In genomic region chr10:5684971-5685763, GRCh38 we compare ENCODE assay signal across 8 cellular contexts. TPM values are rescaled to one million over a fixed set of nuclear protein-coding genes. Genes with fewer than 3 reads are reported as not detected.
A peak's percentile ranks its signal among the peaks of the same experiment; 100 is the strongest.
DNase-seq lines count a peak whose midpoint lies in the region; ATAC-seq and TF ChIP-seq lines count a peak whose summit lies in the region.

No MANE protein-coding gene starts in this region.

- no peaks in the 10 kb centered on the region for H3K9me2 ChIP-seq in OCI-LY1 (ENCODE audit: low read depth, low read length)

- H3K9ac ChIP-seq in OCI-LY1 (ENCODE audit: low read length) = peak overlapping the region; percentile 85

- peaks cover 50% of the 10 kb centered on the region for H3K79me2 ChIP-seq in OCI-LY1 (ENCODE audit: insufficient read depth, low read length)

- peaks cover 9% of the 10 kb centered on the region for H3K36me3 ChIP-seq in OCI-LY1 (ENCODE audit: insufficient read depth, low read length)

- no peaks in the 10 kb centered on the region for H4K20me1 ChIP-seq in OCI-LY1 (ENCODE audit: insufficient read depth, low read length)

- H2AFZ ChIP-seq in OCI-LY1 (ENCODE audit: low read length) = no peak overlapping the region

- peak overlapping the region; percentile 100 for H3K4me2 ChIP-seq in OCI-LY1 (ENCODE audit: low read length)

- TF ChIP-seq CTCF in OCI-LY1 (IDR thresholded peaks at IDR 0.05; ENCODE audit: low read length) (peak; percentile 65), fibroblast of mammary gland (conservative IDR thresholded peaks at IDR 0.05; ENCODE audit: control insufficient read depth, insufficient read depth, low read depth, low read length) (peak; percentile 62), nephron (IDR thresholded peaks at IDR 0.05; ENCODE audit: unreplicated experiment in 3 of 3) (peak; percentile 47 to 58 (median 56))

- H3K9me3 ChIP-seq in OCI-LY1 (ENCODE audit: low read length) = no peaks in the 10 kb centered on the region

- peak overlapping the region; percentile 98 for H3K27ac Mint-ChIP-seq in activated T-cell treated with anti-CD3 and anti-CD28 coated beads, Interleukin-2, amount 50 U/mL, for 72 hours
- H3K27ac Mint-ChIP-seq in nephron = peak overlapping the region; percentile 73 to 97 (median 97)
- peak overlapping the region; percentile 93 for H3K27ac Mint-ChIP-seq in stimulated activated naive CD8-positive, alpha-beta T cell treated with anti-CD3 and anti-CD28 coated beads, Interleukin-15, Interleukin-2, amounts not matched to agents 100 ng/mL and 50 ng/mL, for 24 hours

- H3K4me1 Mint-ChIP-seq in activated T-cell treated with anti-CD3 and anti-CD28 coated beads, Interleukin-2, amount 50 U/mL, for 72 hours (ENCODE audit: low read depth) = peaks cover 62% of the 10 kb centered on the region
- peaks cover 24% of the 10 kb centered on the region for H3K4me1 Mint-ChIP-seq in nephron
- peaks cover 62% of the 10 kb centered on the region for H3K4me1 Mint-ChIP-seq in stimulated activated naive CD8-positive, alpha-beta T cell treated with anti-CD3 and anti-CD28 coated beads, Interleukin-15, Interleukin-2, amounts not matched to agents 100 ng/mL and 50 ng/mL, for 24 hours (ENCODE audit: low read depth)

- peaks cover 46% of the 10 kb centered on the region for H3K4me1 ChIP-seq in OCI-LY1 (ENCODE audit: insufficient read depth, low read length, severe bottlenecking)

- DNase-seq in AG08396 (ENCODE audit: low spot score) = peak; percentile 65
- peak; percentile 75 to 84 for DNase-seq in activated T-cell treated with anti-CD3 and anti-CD28 coated beads, Interleukin-2, amount 50 U/mL, for 72 hours
- peak; percentile 73 for DNase-seq in fibroblast of mammary gland (ENCODE audit: low read depth)

- ATAC-seq in GM18519 (IDR thresholded peaks at IDR 0.05; ENCODE audit: low FRiP score, unreplicated experiment) (peak; percentile 24), HG03066 (IDR thresholded peaks at IDR 0.05; ENCODE audit: low read depth, unreplicated experiment) (peak; percentile 44)
- peak; percentile 67 to 75 for ATAC-seq in activated T-cell treated with anti-CD3 and anti-CD28 coated beads, Interleukin-2, amount 50 U/mL, for 72 hours (replicated peaks in 1 of 2)

- H3K27ac ChIP-seq in OCI-LY1 (ENCODE audit: low read depth, low read length, poor library complexity, severe bottlenecking) = peak overlapping the region; percentile 62

- H3K27me3 ChIP-seq in OCI-LY1 (ENCODE audit: insufficient read depth, low read length) = no peaks in the 10 kb centered on the region

- no peaks in the 10 kb centered on the region for H3F3A ChIP-seq in OCI-LY1 (ENCODE audit: insufficient read depth, low read length)

- H3K4me3 ChIP-seq in OCI-LY1 (ENCODE audit: low read depth, low read length, poor library complexity, severe bottlenecking) = peak overlapping the region; percentile 96
- H3K4me3 ChIP-seq in fibroblast of mammary gland (ENCODE audit: control insufficient read depth, low read depth, low read length) = peak overlapping the region; percentile 94

- H3K27me3 Mint-ChIP-seq in activated T-cell treated with anti-CD3 and anti-CD28 coated beads, Interleukin-2, amount 50 U/mL, for 72 hours (ENCODE audit: low read depth) = peaks cover 4% of the 10 kb centered on the region
- H3K27me3 Mint-ChIP-seq in nephron (ENCODE audit: low read depth) = peaks cover 7% of the 10 kb centered on the region
- H3K27me3 Mint-ChIP-seq in stimulated activated naive CD8-positive, alpha-beta T cell treated with anti-CD3 and anti-CD28 coated beads, Interleukin-15, Interleukin-2, amounts not matched to agents 100 ng/mL and 50 ng/mL, for 24 hours = no peaks in the 10 kb centered on the region

- peaks cover 0 to 3% of the 10 kb centered on the region in 2 donors for H3K36me3 Mint-ChIP-seq in activated T-cell treated with anti-CD3 and anti-CD28 coated beads, Interleukin-2, amount 50 U/mL, for 72 hours (ENCODE audit: insufficient read depth in 2 of 2)
- H3K36me3 Mint-ChIP-seq in nephron (ENCODE audit: low read depth) = no peaks in the 10 kb centered on the region
- H3K36me3 Mint-ChIP-seq in stimulated activated naive CD8-positive, alpha-beta T cell treated with anti-CD3 and anti-CD28 coated beads, Interleukin-15, Interleukin-2, amounts not matched to agents 100 ng/mL and 50 ng/mL, for 24 hours (ENCODE audit: low read depth) = peaks cover 30% of the 10 kb centered on the region

- no peaks in the 10 kb centered on the region for H3K9me3 Mint-ChIP-seq in activated T-cell treated with anti-CD3 and anti-CD28 coated beads, Interleukin-2, amount 50 U/mL, for 72 hours
- H3K9me3 Mint-ChIP-seq in nephron = no peaks in the 10 kb centered on the region
- H3K9me3 Mint-ChIP-seq in stimulated activated naive CD8-positive, alpha-beta T cell treated with anti-CD3 and anti-CD28 coated beads, Interleukin-15, Interleukin-2, amounts not matched to agents 100 ng/mL and 50 ng/mL, for 24 hours = peaks cover 3% of the 10 kb centered on the region

- H3K4me3 Mint-ChIP-seq in activated T-cell treated with anti-CD3 and anti-CD28 coated beads, Interleukin-2, amount 50 U/mL, for 72 hours = peak overlapping the region; percentile 97 to 99
- H3K4me3 Mint-ChIP-seq in nephron = peak overlapping the region; percentile 96 to 97 (median 96)
- peak overlapping the region; percentile 96 for H3K4me3 Mint-ChIP-seq in stimulated activated naive CD8-positive, alpha-beta T cell treated with anti-CD3 and anti-CD28 coated beads, Interleukin-15, Interleukin-2, amounts not matched to agents 100 ng/mL and 50 ng/mL, for 24 hours

RNA-seq across cellular contexts. Expression of gene TASOR2, which starts 0.5 kb away (rescaled TPM):
- total RNA-seq in activated T-cell treated with anti-CD3 and anti-CD28 coated beads, Interleukin-2, amount 50 U/mL, for 72 hours = 10 to 100 TPM; 40.5 to 47.7 TPM

RNA-seq across cellular contexts. Expression of gene ASB13, which starts 18.8 kb away (rescaled TPM):
- total RNA-seq in activated T-cell treated with anti-CD3 and anti-CD28 coated beads, Interleukin-2, amount 50 U/mL, for 72 hours = 1 to 10 TPM; 7.0 to 7.8 TPM

Comparison
In these comparisons a context has a peak if more than half of its experiments do, and no peak if none do; other contexts are left out.
1. Peak in every context shown above with its lines: DNase-seq, ATAC-seq, H3K4me3 ChIP-seq and H3K27ac ChIP-seq.